ENCODE assay signal across 19 cellular contexts in genomic region chr3:7788881-7789280, GRCh38.
A peak's percentile ranks its signal among the peaks of the same experiment; 100 is the strongest.
DNase-seq lines count a peak whose midpoint lies in the region; ATAC-seq, FAIRE-seq and TF ChIP-seq lines count a peak whose summit lies in the region.
"Had no signal": no experiment of that assay in that cellular context is flagged by ENCODE, and none has a peak within 500 bp of the region (broad histone marks: within the 10 kb centered on the region; RNA-seq: fewer than 3 reads in every experiment).

No MANE protein-coding gene starts in this region.

- H3K36me3 ChIP-seq in HUES48 (ENCODE audit: control insufficient read depth, insufficient read depth, low read length) = no peaks in the 10 kb centered on the region
- H3K36me3 ChIP-seq in bronchial epithelial cell (ENCODE audit: control insufficient read depth, insufficient read depth, low read length) = no peaks in the 10 kb centered on the region
- H3K36me3 ChIP-seq in iPS-20b (ENCODE audit: insufficient read depth, low read depth, low read length) = no peaks in the 10 kb centered on the region

- DNase-seq in A172 (ENCODE audit: low spot score) (peak; percentile 6), bronchial epithelial cell (ENCODE audit: low read depth) (peak; percentile 62), mucosa of gallbladder (ENCODE audit: low spot score) (no peak), dedifferentiated amniotic fluid mesenchymal stem cell (ENCODE audit: extremely low spot score) (no peak)
- DNase-seq: 8988T, COR-L47, DND-41, GF-D8, NCI-H1092, NCI-H1694, NCI-H2107, NCI-H345 had no signal

- peaks cover 13% of the 10 kb centered on the region for H3K9me3 ChIP-seq in HUES48 (ENCODE audit: control insufficient read depth, insufficient read depth, low read length)
- no peaks in the 10 kb centered on the region; the same call in 1 of the 2 replicates for H3K9me3 ChIP-seq in iPS-20b (ENCODE audit: insufficient read depth, low read depth, low read length)

- H3K27ac ChIP-seq in HUES48 (ENCODE audit: low read depth, low read length) (peak overlapping the region; percentile 92), iPS-20b (ENCODE audit: low read length) (peak overlapping the region; percentile 10)
- H3K27ac ChIP-seq: C4-2B, SK-N-MC had no signal

- H3K4me1 ChIP-seq in HUES48 (ENCODE audit: control insufficient read depth, insufficient read depth, low read length) = peaks cover 41% of the 10 kb centered on the region
- peaks cover 31% of the 10 kb centered on the region; the same call in 1 of the 2 replicates for H3K4me1 ChIP-seq in iPS-20b (ENCODE audit: insufficient read depth, low read length)

- no peaks in the 10 kb centered on the region for H3K27me3 ChIP-seq in HUES48 (ENCODE audit: control insufficient read depth, insufficient read depth, low read length)
- H3K27me3 ChIP-seq in bronchial epithelial cell (ENCODE audit: control insufficient read depth, insufficient read depth, low read length) = no peaks in the 10 kb centered on the region
- H3K27me3 ChIP-seq in iPS-20b (ENCODE audit: insufficient read depth, low read length) = no peaks in the 10 kb centered on the region

- ATAC-seq in HG02588 (IDR thresholded peaks at IDR 0.05; ENCODE audit: unreplicated experiment) (no peak), HG03095 (IDR thresholded peaks at IDR 0.05; ENCODE audit: unreplicated experiment) (no peak)
- ATAC-seq: Right ventricle myocardium inferior had no signal

- TF ChIP-seq CTCF in bronchial epithelial cell (IDR thresholded peaks at IDR 0.05; ENCODE audit: insufficient read depth, low read length, severe bottlenecking) = no peak

- H3K4me3 ChIP-seq in HUES48 (ENCODE audit: low read depth, low read length) (peak overlapping the region; percentile 36), bronchial epithelial cell (ENCODE audit: low read depth, low read length) (no peak overlapping the region), iPS-20b (ENCODE audit: low read length) (peak overlapping the region; percentile 22; the same call in 1 of the 2 replicates)
- H3K4me3 ChIP-seq: SK-N-MC had no signal

- H3K9ac ChIP-seq in HUES48 (ENCODE audit: low read depth, low read length) (0 out of 2 replicates have a peak overlapping the region, but pooled peaks have one; percentile 7), iPS-20b (ENCODE audit: low read depth, low read length) (peak overlapping the region; percentile 42; the same call in 1 of the 2 replicates)

- FAIRE-seq in bronchial epithelial cell (lab: Jason Lieb, UNC) = no peak

Comparison
In these comparisons a context has a peak if more than half of its experiments do, and no peak if none do; other contexts are left out.
1. DNase-seq: peak in A172 (single experiment) and bronchial epithelial cell (single experiment); none in mucosa of gallbladder (single experiment) and dedifferentiated amniotic fluid mesenchymal stem cell (single experiment).